In genomic region chr7:134690614-134691504, GRCh38 we compare ENCODE assay signal across 9 cellular contexts. TPM values are rescaled to one million over a fixed set of nuclear protein-coding genes. Genes with fewer than 3 reads are reported as not detected.
A peak's percentile ranks its signal among the peaks of the same experiment; 100 is the strongest.
DNase-seq lines count a peak whose midpoint lies in the region; ATAC-seq and TF ChIP-seq lines count a peak whose summit lies in the region.
"Had no signal": no experiment of that assay in that cellular context is flagged by ENCODE, and none has a peak within 500 bp of the region (broad histone marks: within the 10 kb centered on the region; RNA-seq: fewer than 3 reads in every experiment).

No MANE protein-coding gene starts in this region.

- TF ChIP-seq EP300 in transverse colon (IDR thresholded peaks at IDR 0.05; ENCODE audit: low read depth), result no peak

- H3K4me1 ChIP-seq in SJSA1 (replicated peaks) (peaks cover 70% of the 10 kb centered on the region), esophagus squamous epithelium (peaks cover 0 to 29% (median 19%) of the 10 kb centered on the region in 3 donors), transverse colon (peaks cover 0 to 11% (median 6%) of the 10 kb centered on the region in 4 donors), endodermal cell (ENCODE audit: control insufficient read depth, insufficient read depth, low read length) (no peaks in the 10 kb centered on the region)

- H3K9me3 ChIP-seq in SJSA1 (replicated peaks) (no peaks in the 10 kb centered on the region), esophagus squamous epithelium (no peaks in the 10 kb centered on the region), transverse colon (no peaks in the 10 kb centered on the region), endodermal cell (ENCODE audit: control insufficient read depth, low read length) (no peaks in the 10 kb centered on the region)

- peak in 1 of 2 experiments; percentile 61 for DNase-seq in SJSA1 (ENCODE audit: low read depth in 1 of 2, low spot score in 2 of 2)
- no peak for DNase-seq in esophagus squamous epithelium (lab: John Stamatoyannopoulos, UW)
- DNase-seq in neural crest cell (ENCODE audit: low read depth, low spot score), result no peak
- DNase-seq in transverse colon, result no peak
- no peak for DNase-seq in AG08396 (ENCODE audit: low spot score)
- DNase-seq in activated T-cell treated with anti-CD3 and anti-CD28 coated beads, Interleukin-2, amount 50 U/mL, for 4 hours, result no peak
- DNase-seq in COR-L47 (lab: John Stamatoyannopoulos, UW), result no peak
- no peak for DNase-seq in endodermal cell
- DNase-seq: activated CD8-positive, alpha-beta memory T cell treated with anti-CD3 and anti-CD28 coated beads, Interleukin-2, amount 50 U/mL, for 4 hours had no signal

- H3K4me1 Mint-ChIP-seq in neural crest cell (peaks cover 31% of the 10 kb centered on the region), endodermal cell (no peaks in the 10 kb centered on the region)
- no peaks in the 10 kb centered on the region for H3K4me1 Mint-ChIP-seq in activated T-cell treated with anti-CD3 and anti-CD28 coated beads, Interleukin-2, amount 50 U/mL, for 4 hours (ENCODE audit: low read depth)

- no peak for ATAC-seq in activated T-cell treated with anti-CD3 and anti-CD28 coated beads, Interleukin-2, amount 50 U/mL, for 4 hours

- peak overlapping the region; percentile 58 for H3K27ac Mint-ChIP-seq in neural crest cell (ENCODE audit: unreplicated experiment)
- no peak overlapping the region for H3K27ac Mint-ChIP-seq in endodermal cell

- no peak for TF ChIP-seq CTCF in esophagus squamous epithelium (IDR thresholded peaks at IDR 0.05)
- TF ChIP-seq CTCF in neural crest cell (conservative IDR thresholded peaks at IDR 0.05), result no peak
- no peak for TF ChIP-seq CTCF in transverse colon (IDR thresholded peaks at IDR 0.05)
- TF ChIP-seq CTCF in endodermal cell (conservative IDR thresholded peaks at IDR 0.05), result no peak

- H3K9me3 Mint-ChIP-seq in neural crest cell, result no peaks in the 10 kb centered on the region
- no peaks in the 10 kb centered on the region for H3K9me3 Mint-ChIP-seq in activated T-cell treated with anti-CD3 and anti-CD28 coated beads, Interleukin-2, amount 50 U/mL, for 4 hours
- H3K9me3 Mint-ChIP-seq in endodermal cell, result no peaks in the 10 kb centered on the region

- H3K36me3 ChIP-seq in SJSA1, result no peaks in the 10 kb centered on the region
- H3K36me3 ChIP-seq in esophagus squamous epithelium, result no peaks in the 10 kb centered on the region
- no peaks in the 10 kb centered on the region for H3K36me3 ChIP-seq in transverse colon
- H3K36me3 ChIP-seq in endodermal cell (ENCODE audit: control insufficient read depth, insufficient read depth, low read length), result no peaks in the 10 kb centered on the region

- no peaks in the 10 kb centered on the region for H3K36me3 Mint-ChIP-seq in neural crest cell (ENCODE audit: low read depth)
- H3K36me3 Mint-ChIP-seq in activated T-cell treated with anti-CD3 and anti-CD28 coated beads, Interleukin-2, amount 50 U/mL, for 4 hours (ENCODE audit: insufficient read depth), result no peaks in the 10 kb centered on the region
- H3K36me3 Mint-ChIP-seq in endodermal cell (ENCODE audit: low read depth), result no peaks in the 10 kb centered on the region

- no peak overlapping the region for H3K4me3 ChIP-seq in SJSA1
- H3K4me3 ChIP-seq in esophagus squamous epithelium, result no peak overlapping the region
- H3K4me3 ChIP-seq in transverse colon, result no peak overlapping the region
- no peak overlapping the region for H3K4me3 ChIP-seq in endodermal cell (ENCODE audit: low read length)

- intact Hi-C loops in esophagus squamous epithelium (cut with DNase I) (loop anchor here (10.0 kb wide), 1 partner anchor 264 kb away; no protein-coding TSS in a partner anchor), transverse colon (cut with DNase I; ENCODE audit: low total_unique reads) (loop anchor here (10.0 kb wide), 2 partner anchors 54 to 254 kb away; no protein-coding TSS in a partner anchor)

- 66 to 85% methylated on average over 8 to 12 of the region's 12 CpGs for WGBS in esophagus squamous epithelium, 2 donors
- WGBS in transverse colon (ENCODE audit: low coverage in 1 of 2), 2 donors, result 66 to 73% methylated on average over 7 to 12 of the region's 12 CpGs
- WGBS in endodermal cell (ENCODE audit: insufficient coverage in 1 of 2, insufficient read length in 1 of 2), 2 experiments, result 88 to 93% methylated on average over 9 to 12 of the region's 12 CpGs

- no peak overlapping the region for H3K9ac ChIP-seq in endodermal cell (ENCODE audit: extremely low read depth, low read length, poor library complexity, severe bottlenecking)

- peak overlapping the region; percentile 88 for H3K27ac ChIP-seq in SJSA1
- peak overlapping the region; percentile 32 to 78 (median 74) for H3K27ac ChIP-seq in esophagus squamous epithelium
- H3K27ac ChIP-seq in transverse colon, result peak overlapping the region; percentile 66 to 82 (median 76)
- H3K27ac ChIP-seq in endodermal cell (ENCODE audit: low read depth, low read length), result no peak overlapping the region

- in situ Hi-C loops in transverse colon (cut with MboI; ENCODE audit: low pct_ligation_motif_present in 1 of 4, low pct_unique_long_range_greater_than_20kb in 1 of 4, low sequenced_read_pairs in 3 of 4), result loop anchor here in 1 of 4 donors (25.0 kb wide), 2 partner anchors 271 to 471 kb away; partner anchors contain the start of gene CYREN

- H3K27me3 Mint-ChIP-seq in neural crest cell (ENCODE audit: low read depth) (no peaks in the 10 kb centered on the region), endodermal cell (ENCODE audit: insufficient read depth) (no peaks in the 10 kb centered on the region)
- no peaks in the 10 kb centered on the region for H3K27me3 Mint-ChIP-seq in activated T-cell treated with anti-CD3 and anti-CD28 coated beads, Interleukin-2, amount 50 U/mL, for 4 hours (ENCODE audit: low read depth)

- no peak for TF ChIP-seq POLR2A in esophagus squamous epithelium (IDR thresholded peaks at IDR 0.05)
- TF ChIP-seq POLR2A in transverse colon (IDR thresholded peaks at IDR 0.05), result no peak

- no peaks in the 10 kb centered on the region for H3K27me3 ChIP-seq in SJSA1 (replicated peaks)
- no peaks in the 10 kb centered on the region for H3K27me3 ChIP-seq in esophagus squamous epithelium
- no peaks in the 10 kb centered on the region for H3K27me3 ChIP-seq in transverse colon
- no peaks in the 10 kb centered on the region for H3K27me3 ChIP-seq in endodermal cell (ENCODE audit: control insufficient read depth, insufficient read depth, low read length, poor library complexity, severe bottlenecking)

- H3K4me3 Mint-ChIP-seq in neural crest cell (no peak overlapping the region), endodermal cell (no peak overlapping the region)
- H3K4me3 Mint-ChIP-seq in activated T-cell treated with anti-CD3 and anti-CD28 coated beads, Interleukin-2, amount 50 U/mL, for 4 hours, result no peak overlapping the region

RNA-seq across cellular contexts. Expression of gene BPGM, which starts 44.2 kb away (rescaled TPM):
- total RNA-seq in SJSA1 (2014; rRNA removed; shearing (Covaris generic)), result 43.7 and 45.4 TPM in 2 replicates
- 10 to 100 TPM in 2 of 4 donors, 1 to 10 TPM in 2; 4.4 to 16.8 (median 11.3) TPM for total RNA-seq in esophagus squamous epithelium
- total RNA-seq in neural crest cell, result 19.8 and 21.1 TPM in 2 replicates
- 10 to 100 TPM in 2 of 4 donors, 1 to 10 TPM in 1, under 1 TPM in 1; 0.40 to 13.2 (median 7.2) TPM for total RNA-seq in transverse colon
- total RNA-seq in activated T-cell treated with anti-CD3 and anti-CD28 coated beads, Interleukin-2, amount 50 U/mL, for 4 hours, result 10 to 100 TPM; 12.5 to 14.7 (median 13.4) TPM
- total RNA-seq in endodermal cell, result 10 to 100 TPM; 11.1 to 16.1 TPM
- polyA plus RNA-seq in endodermal cell (2013, experiment 1 of 2), result 26.7 TPM
- 22.1 TPM for polyA plus RNA-seq in endodermal cell (2013, experiment 2 of 2)
